1 cellular context compared by ENCODE assay signal in genomic region chr6:112367655-112368054, GRCh38.
TF ChIP-seq lines count a peak whose summit lies in the region.

No MANE protein-coding gene starts in this region.

TF ChIP-seq in IMR-90, 13 proteins besides CTCF, POLR2A, EP300 and RAD21 (continued from another document):
- TF ChIP-seq MAFK (IDR thresholded peaks at IDR 0.05; ENCODE audit: low read depth, low read length) (0 out of 2 replicates have a peak, but pooled peaks have one; percentile 31), FOS (IDR thresholded peaks at IDR 0.05; ENCODE audit: low read depth, low read length) (no peak), RFX5 (IDR thresholded peaks at IDR 0.05; ENCODE audit: low read depth, low read length) (no peak), SMC3 (IDR thresholded peaks at IDR 0.05; ENCODE audit: low read depth, low read length) (no peak)
